In genomic region chr20:8562356-8562755, GRCh38 we compare ENCODE assay signal across 20 cellular contexts.
"Had no signal": no experiment of that assay in that cellular context is flagged by ENCODE, and none has a peak within 500 bp of the region (broad histone marks: within the 10 kb centered on the region; RNA-seq: fewer than 3 reads in every experiment).

No MANE protein-coding gene starts in this region.

- H3K27ac ChIP-seq: HL-60, KMS-11, RWPE1 had no signal

- H3K4me3 ChIP-seq: K562 had no signal

- ATAC-seq: K562 had no signal

- DNase-seq: Kasumi-1, MM.1S, NCI-H1092 treated with DMSO at 0.1 percent for 48 hours, NCI-H1417, NCI-H1436 treated with DMSO at 0.1 percent for 48 hours, NCI-H1694, NCI-H187 treated with DMSO at 0.1 percent for 48 hours, NCI-H2029 treated with DMSO at 0.1 percent for 48 hours, NCI-H2171 treated with DMSO at 0.1 percent for 48 hours, NCI-H345, NCI-H446 treated with DMSO at 0.1 percent for 48 hours, NCI-H510A treated with DMSO at 0.1 percent for 48 hours, NCI-H526, SHP77, SK-N-SH, SW 1271 had no signal
